ENCODE assay signal across 21 cellular contexts in the genomic region with DNA sequence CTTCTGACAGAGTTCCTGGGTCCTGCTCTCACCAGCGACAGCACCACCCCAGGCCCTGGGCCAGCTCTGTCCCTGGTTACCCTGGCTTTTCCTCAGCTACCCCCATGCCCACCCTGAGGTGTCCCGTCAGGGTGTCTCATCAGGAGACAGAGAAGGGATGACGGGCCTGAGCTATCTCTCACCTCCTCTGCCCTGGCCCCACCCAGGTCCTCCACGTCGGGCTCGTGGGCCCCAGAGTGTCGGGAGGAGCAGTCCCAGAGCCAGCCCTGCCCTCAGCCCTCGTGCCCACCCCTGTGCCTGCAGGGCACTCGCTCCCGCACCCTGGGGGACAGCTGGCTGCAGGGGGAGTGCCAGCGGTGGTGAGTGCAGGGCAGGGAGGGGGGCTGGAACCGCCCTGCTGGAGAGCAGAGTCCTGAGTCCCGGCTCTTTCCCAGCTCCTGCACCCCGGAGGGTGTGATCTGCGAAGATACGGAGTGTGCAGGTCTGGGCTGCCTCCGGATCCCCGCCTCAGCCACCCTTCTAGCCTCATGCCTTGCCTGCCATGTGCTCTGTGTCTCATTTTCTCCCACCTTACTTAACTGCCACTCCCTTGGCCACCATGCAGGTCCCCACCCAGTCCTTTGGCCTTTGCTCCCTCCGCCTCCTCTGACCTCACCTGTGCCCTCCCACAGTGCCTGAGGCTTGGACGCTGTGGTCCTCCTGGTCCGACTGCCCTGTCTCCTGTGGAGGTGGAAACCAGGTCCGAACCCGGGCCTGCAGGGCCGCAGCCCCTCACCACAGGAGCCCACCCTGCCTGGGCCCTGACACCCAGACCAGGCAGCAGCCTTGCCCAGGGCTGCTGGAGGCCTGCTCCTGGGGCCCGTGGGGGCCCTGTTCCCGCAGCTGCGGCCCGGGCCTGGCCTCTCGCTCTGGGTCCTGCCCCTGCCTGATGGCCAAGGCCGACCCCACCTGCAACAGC. TPM values are rescaled to one million over a fixed set of nuclear protein-coding genes. Genes with fewer than 3 reads are reported as not detected.
DNase-seq lines count a peak whose midpoint lies in the region; ATAC-seq and TF ChIP-seq lines count a peak whose summit lies in the region.
"Had no signal": no experiment of that assay in that cellular context is flagged by ENCODE, and none has a peak within 500 bp of the region (broad histone marks: within the 10 kb centered on the region; RNA-seq: fewer than 3 reads in every experiment).

No MANE protein-coding gene starts in this region.

- no peaks in the 10 kb centered on the region for H3K4me1 ChIP-seq in IMR-90 (ENCODE audit: control insufficient read depth, insufficient read depth, low read length)
- no peaks in the 10 kb centered on the region for H3K4me1 ChIP-seq in foreskin keratinocyte
- H3K4me1 ChIP-seq: pancreas had no signal

- no peak overlapping the region for H2BK120ac ChIP-seq in IMR-90 (ENCODE audit: low read depth, low read length)

- no TSS peak for BruUV-seq in IMR-90 (replicated peaks; lab: Mats Ljungman, UMichigan)

- H4K91ac ChIP-seq in IMR-90 (ENCODE audit: insufficient read depth, low read depth, low read length), result no peak overlapping the region

- no peak overlapping the region for H3K4ac ChIP-seq in IMR-90 (ENCODE audit: low read depth, low read length)

- H3K9me3 ChIP-seq in IMR-90 (ENCODE audit: control insufficient read depth, insufficient read depth, low read length), result no peaks in the 10 kb centered on the region
- H3K9me3 ChIP-seq: MG63, pancreas had no signal

- in situ Hi-C loops in IMR-90 (cut with MboI; ENCODE audit: low sequenced_read_pairs), result no loop called here

- H4K5ac ChIP-seq in IMR-90 (ENCODE audit: low read depth, low read length), result no peak overlapping the region

- H3K79me1 ChIP-seq in IMR-90 (ENCODE audit: low read depth in 1 of 2, low read length in 2 of 2), result no peaks in the 10 kb centered on the region

- no peak for TF ChIP-seq RAD21 in IMR-90 (IDR thresholded peaks at IDR 0.05; ENCODE audit: low read length)

- H3K36me3 ChIP-seq in IMR-90 (ENCODE audit: control insufficient read depth, insufficient read depth, low read length), result no peaks in the 10 kb centered on the region
- H3K36me3 ChIP-seq: MG63, pancreas had no signal

- H2AK9ac ChIP-seq in IMR-90 (replicated peaks; ENCODE audit: low read depth, low read length, poor library complexity), result no peak overlapping the region

- no peak overlapping the region for H4K8ac ChIP-seq in IMR-90 (ENCODE audit: low read depth in 2 of 2, low read length in 2 of 2)

- H3K27me3 ChIP-seq in IMR-90 (ENCODE audit: control insufficient read depth, insufficient read depth, low read length), result peaks cover 15% of the 10 kb centered on the region; the same call in 1 of the 2 replicates
- peaks cover 22% of the 10 kb centered on the region for H3K27me3 ChIP-seq in foreskin keratinocyte
- H3K27me3 ChIP-seq: MG63, pancreas had no signal

- no peak overlapping the region for H3K14ac ChIP-seq in IMR-90 (replicated peaks; ENCODE audit: low read depth, low read length)

- H4K20me1 ChIP-seq in IMR-90 (ENCODE audit: insufficient read depth, low read length), result no peaks in the 10 kb centered on the region

- POLR2A ChIA-PET in IMR-90 (lab: Charles Lee; ENCODE audit: unreplicated experiment), result no interaction called here

- no peak for DNase-seq in IMR-90
- no peak for DNase-seq in foreskin keratinocyte
- DNase-seq in myocyte (ENCODE audit: low read depth), result peak; percentile 73
- DNase-seq in KG1 (lab: John Stamatoyannopoulos, UW), result no peak
- no peak for DNase-seq in T-helper 1 cell
- DNase-seq: foreskin fibroblast; MG63; NCI-H146; NCI-H2171 treated with DMSO at 0.1 percent for 48 hours; NCI-H748 treated with DMSO at 0.1 percent for 48 hours; OCI-M1; stimulated activated CD4-positive, alpha-beta T cell treated with anti-CD3 and anti-CD28 coated beads, Interleukin-4, amount 100 ng/mL, for 24 hours; T-helper 9 cell had no signal

- H3K4me3 ChIP-seq in IMR-90 (ENCODE audit: insufficient read depth, low read depth, low read length), result no peak overlapping the region
- H3K4me3 ChIP-seq: coronary artery, GM23338, MG63, pancreas, skin epidermis had no signal

- H3K27ac ChIP-seq in IMR-90 (ENCODE audit: insufficient read depth, low read length), result no peak overlapping the region
- H3K27ac ChIP-seq in foreskin keratinocyte, result no peak overlapping the region
- H3K27ac ChIP-seq: coronary artery, pancreas, skin epidermis had no signal

- TF ChIP-seq POLR2A in IMR-90 (IDR thresholded peaks at IDR 0.05; ENCODE audit: low read depth, low read length), result no peak

- TF ChIP-seq CTCF in IMR-90 (conservative IDR thresholded peaks at IDR 0.05; ENCODE audit: low read depth, low read length) (no peak), foreskin keratinocyte (conservative IDR thresholded peaks at IDR 0.05) (no peak)

- no peak overlapping the region for H3K18ac ChIP-seq in IMR-90 (ENCODE audit: low read depth, low read length)

- dilution Hi-C loops in IMR-90 (cut with HindIII; ENCODE audit: low sequenced_read_pairs, unreplicated experiment), result no loop called here

- no peaks in the 10 kb centered on the region for H3K9me1 ChIP-seq in IMR-90 (ENCODE audit: insufficient read depth, low read length)

- no peak overlapping the region for H2BK15ac ChIP-seq in IMR-90 (ENCODE audit: low read depth, low read length)

- ATAC-seq in IMR-90 (ENCODE audit: low read depth) (no peak), foreskin keratinocyte (peak; percentile 8), GM19023 (IDR thresholded peaks at IDR 0.05; ENCODE audit: unreplicated experiment) (no peak)
- ATAC-seq: activated CD4-positive, CD25-positive, alpha-beta regulatory T cell treated with anti-CD3 and anti-CD28 coated beads, Interleukin-2, amount 50 U/mL, for 24 hours; activated naive CD4-positive, alpha-beta T cell treated with anti-CD3 and anti-CD28 coated beads, Interleukin-2, amount 50 U/mL, for 72 hours; GM23338 had no signal

- WGBS in IMR-90 (ENCODE audit: extremely low coverage in 2 of 2, insufficient read length in 1 of 2), 2 experiments, result 88% methylated on average over 13 of the region's 30 CpGs; no CpG with 5 or more reads in 1 of the 2 experiments

- no peak overlapping the region for H2AK5ac ChIP-seq in IMR-90 (ENCODE audit: low read depth, low read length)

- CTCF ChIA-PET in IMR-90 (lab: Yijun Ruan, JAX), result no interaction called here

- H3K56ac ChIP-seq in IMR-90 (ENCODE audit: extremely low read depth, insufficient read depth, low read length), result no peak overlapping the region

- no peak overlapping the region for H2BK5ac ChIP-seq in IMR-90 (ENCODE audit: low read depth, low read length, poor library complexity, severe bottlenecking)

- H2AFZ ChIP-seq in IMR-90 (replicated peaks; ENCODE audit: low read length, poor library complexity), result peak overlapping the region; percentile 32
- H2AFZ ChIP-seq: GM23338 had no signal

- H3K23ac ChIP-seq in IMR-90 (ENCODE audit: low read depth, low read length), result no peak overlapping the region

- no peak overlapping the region for H3K9ac ChIP-seq in IMR-90 (ENCODE audit: low read depth, low read length)

- H3K4me2 ChIP-seq in IMR-90 (ENCODE audit: low read depth, low read length), result no peak overlapping the region
- H3K4me2 ChIP-seq: GM23338 had no signal

- no peak overlapping the region for H2BK20ac ChIP-seq in IMR-90 (ENCODE audit: low read depth, low read length)

- intact Hi-C loops in IMR-90 (cut with micrococcal nuclease), result no loop called here

TF ChIP-seq in IMR-90, 13 proteins besides CTCF, POLR2A, EP300 and RAD21:
- no peak for TF ChIP-seq MXI1 (IDR thresholded peaks at IDR 0.05; ENCODE audit: borderline replicate concordance, low read depth, low read length)
- no peak for TF ChIP-seq FOS (IDR thresholded peaks at IDR 0.05; ENCODE audit: low read depth, low read length)
- no peak for TF ChIP-seq SMC3 (IDR thresholded peaks at IDR 0.05; ENCODE audit: low read depth, low read length)
- TF ChIP-seq MAFK (IDR thresholded peaks at IDR 0.05; ENCODE audit: low read depth, low read length), result no peak
- TF ChIP-seq MAZ (IDR thresholded peaks at IDR 0.05; ENCODE audit: borderline replicate concordance, low read depth, low read length), result no peak
- TF ChIP-seq RCOR1 (IDR thresholded peaks at IDR 0.05; ENCODE audit: insufficient replicate concordance, low read length), result no peak
- TF ChIP-seq, protein P1, sequence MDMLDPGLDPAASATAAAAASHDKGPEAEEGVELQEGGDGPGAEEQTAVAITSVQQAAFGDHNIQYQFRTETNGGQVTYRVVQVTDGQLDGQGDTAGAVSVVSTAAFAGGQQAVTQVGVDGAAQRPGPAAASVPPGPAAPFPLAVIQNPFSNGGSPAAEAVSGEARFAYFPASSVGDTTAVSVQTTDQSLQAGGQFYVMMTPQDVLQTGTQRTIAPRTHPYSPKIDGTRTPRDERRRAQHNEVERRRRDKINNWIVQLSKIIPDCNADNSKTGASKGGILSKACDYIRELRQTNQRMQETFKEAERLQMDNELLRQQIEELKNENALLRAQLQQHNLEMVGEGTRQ (IDR thresholded peaks at IDR 0.05; ENCODE audit: low read depth, low read length), result no peak
- no peak for TF ChIP-seq CEBPB (IDR thresholded peaks at IDR 0.05; ENCODE audit: low read depth, low read length)
- TF ChIP-seq BHLHE40 (IDR thresholded peaks at IDR 0.05; ENCODE audit: low read depth, low read length), result no peak

RNA-seq across cellular contexts. Expression of gene ZNF862, which starts 16.7 kb away (rescaled TPM):
- total RNA-seq in IMR-90 (2012; rRNA removed) (3.3 and 5.9 TPM in 2 replicates), foreskin keratinocyte (3.7 and 5.1 TPM in 2 replicates), myocyte (14.2 and 16.3 TPM in 2 replicates)
- polyA plus RNA-seq in IMR-90 (2012; rRNA removed) (10.8 and 10.9 TPM in 2 replicates), foreskin keratinocyte (1.2 and 1.7 TPM in 2 replicates)
- polyA plus RNA-seq in IMR-90 (2012; cell fraction: cytosol; rRNA removed), result 4.5 and 5.8 TPM in 2 replicates
- polyA plus RNA-seq in IMR-90 (2012; cell fraction: nucleus; rRNA removed; ENCODE audit: low replicate concordance), result 56.1 and 60.8 TPM in 2 replicates
- 13.5 TPM for polyA plus RNA-seq in myocyte (2012)

RNA-seq across cellular contexts. Expression of gene ZNF467, which starts 48.1 kb away (rescaled TPM):
- total RNA-seq in IMR-90 (2012; rRNA removed), result under 0.01 TPM in 1 of 2 replicates, not detected in the other
- 0.67 and 0.77 TPM in 2 replicates for polyA plus RNA-seq in IMR-90 (2012; rRNA removed)
- polyA plus RNA-seq in IMR-90 (2012; cell fraction: cytosol; rRNA removed), result 0.43 and 0.89 TPM in 2 replicates
- polyA plus RNA-seq in IMR-90 (2012; cell fraction: nucleus; rRNA removed; ENCODE audit: low replicate concordance), result 3.8 and 5.6 TPM in 2 replicates
- total RNA-seq in foreskin keratinocyte, result 0.35 and 0.48 TPM in 2 replicates
- polyA plus RNA-seq in foreskin keratinocyte, result 0.48 and 0.66 TPM in 2 replicates
- total RNA-seq in myocyte, result 2.5 and 5.3 TPM in 2 replicates
- 0.10 TPM for polyA plus RNA-seq in myocyte (2012)
- total RNA-seq: activated CD8-positive, alpha-beta memory T cell treated with anti-CD3 and anti-CD28 coated beads for 36 hours had no signal

RNA-seq across cellular contexts. Expression of gene ATP6V0E2, which starts 52.3 kb away (rescaled TPM):
- total RNA-seq in IMR-90 (2012; rRNA removed) (5.7 and 10.3 TPM in 2 replicates), foreskin keratinocyte (4.2 and 10.4 TPM in 2 replicates), myocyte (22.3 and 26.6 TPM in 2 replicates)
- polyA plus RNA-seq in IMR-90 (2012; rRNA removed) (29.3 and 30.3 TPM in 2 replicates), foreskin keratinocyte (5.0 and 14.0 TPM in 2 replicates)
- polyA plus RNA-seq in IMR-90 (2012; cell fraction: cytosol; rRNA removed), result 18.0 and 25.3 TPM in 2 replicates
- polyA plus RNA-seq in IMR-90 (2012; cell fraction: nucleus; rRNA removed; ENCODE audit: low replicate concordance), result 17.9 and 24.3 TPM in 2 replicates
- 51.5 TPM for polyA plus RNA-seq in myocyte (2012)
